Comparison of ENCODE assay signal across 1 cellular context in genomic region chr5:88118179-88118578, GRCh38.
TF ChIP-seq lines count a peak whose summit lies in the region.

No MANE protein-coding gene starts in this region.

TF ChIP-seq in H1, 55 proteins besides CTCF, POLR2A, EP300 and RAD21:
- TF ChIP-seq ZNF274 (IDR thresholded peaks at IDR 0.05; ENCODE audit: borderline replicate concordance, extremely low read depth, low read length) (no peak), EGR1 (IDR thresholded peaks at IDR 0.05; ENCODE audit: borderline replicate concordance, low read depth, low read length) (no peak)
